Comparison of ENCODE assay signal across 17 cellular contexts in the genomic region with DNA sequence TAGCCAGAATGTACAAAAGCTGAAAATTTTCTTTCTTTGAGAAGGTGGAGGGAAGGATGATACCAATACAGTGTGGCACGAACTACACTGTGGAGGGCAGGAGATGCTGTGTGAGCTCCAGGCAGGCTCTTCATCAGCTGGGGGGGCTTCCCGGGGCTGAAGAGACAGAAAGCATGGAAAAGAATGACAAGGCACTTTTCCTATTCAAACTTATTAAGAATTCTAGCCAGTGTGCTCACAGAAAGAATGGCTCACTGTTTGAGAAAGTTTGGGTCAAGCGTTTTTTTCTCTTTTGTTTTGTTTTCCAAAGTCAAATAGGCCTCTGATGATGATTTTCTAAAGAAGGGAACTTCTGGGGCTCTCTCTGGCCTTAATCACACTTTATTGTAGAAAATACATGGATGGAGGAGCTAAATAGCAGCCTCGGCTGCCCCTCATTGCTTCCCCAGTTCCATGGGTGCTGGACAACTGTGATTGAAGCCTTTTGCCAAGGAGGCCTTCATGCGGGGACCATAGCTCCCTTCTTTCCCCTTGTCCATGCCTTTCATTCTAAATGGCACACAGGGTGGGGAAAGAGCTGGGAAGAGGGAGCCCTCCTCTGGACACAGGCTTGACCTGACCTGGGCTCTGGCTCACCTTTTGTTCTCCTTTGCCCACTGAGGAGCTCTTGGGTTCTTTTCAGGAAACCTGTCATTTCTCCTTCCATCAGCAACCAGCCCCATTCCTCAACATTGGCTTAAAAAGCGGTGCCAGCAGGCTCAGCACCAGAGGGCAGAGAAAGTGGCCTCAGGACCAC.
"Had no signal": no experiment of that assay in that cellular context is flagged by ENCODE, and none has a peak within 500 bp of the region (broad histone marks: within the 10 kb centered on the region; RNA-seq: fewer than 3 reads in every experiment).

No MANE protein-coding gene starts in this region.

- H3K36me3 ChIP-seq: cardiac muscle cell, gastrocnemius medialis, heart left ventricle had no signal

- DNase-seq: activated B cell treated with CpG ODN at 0.5 μM for 24 hours; activated CD4-positive, alpha-beta memory T cell treated with anti-CD3 and anti-CD28 coated beads for 36 hours; activated CD4-positive, alpha-beta T cell treated with anti-CD3 and anti-CD28 coated beads for 4 hours; activated naive CD8-positive, alpha-beta T cell treated with anti-CD3 and anti-CD28 coated beads for 36 hours; activated T-cell treated with anti-CD3 and anti-CD28 coated beads for 4 hours; amniotic stem cell; gastrocnemius medialis; heart left ventricle; immature natural killer cell; mesenchymal stem cell; naive thymus-derived CD4-positive, alpha-beta T cell; posterior cingulate gyrus; retina; stimulated activated CD4-positive, alpha-beta T cell treated with anti-CD3 and anti-CD28 coated beads, Interleukin-12 subunit alpha, Interleukin-12 subunit beta, amount 100 ng/mL, for 4 hours; stimulated activated CD4-positive, alpha-beta T cell treated with anti-CD3 and anti-CD28 coated beads, Interleukin-2, amount 100 ng/mL, for 24 hours; testis had no signal

- H3K9me3 ChIP-seq: gastrocnemius medialis, heart left ventricle, testis had no signal

- ATAC-seq: gastrocnemius medialis; heart left ventricle; naive thymus-derived CD4-positive, alpha-beta T cell had no signal

- H3K27ac ChIP-seq: cardiac muscle cell, gastrocnemius medialis, heart left ventricle, testis had no signal

- H3K27me3 ChIP-seq: cardiac muscle cell, gastrocnemius medialis, heart left ventricle, testis had no signal

- H3K4me3 ChIP-seq: cardiac muscle cell, gastrocnemius medialis, heart left ventricle, testis had no signal
